ENCODE assay signal across 1 cellular context in the genomic region with DNA sequence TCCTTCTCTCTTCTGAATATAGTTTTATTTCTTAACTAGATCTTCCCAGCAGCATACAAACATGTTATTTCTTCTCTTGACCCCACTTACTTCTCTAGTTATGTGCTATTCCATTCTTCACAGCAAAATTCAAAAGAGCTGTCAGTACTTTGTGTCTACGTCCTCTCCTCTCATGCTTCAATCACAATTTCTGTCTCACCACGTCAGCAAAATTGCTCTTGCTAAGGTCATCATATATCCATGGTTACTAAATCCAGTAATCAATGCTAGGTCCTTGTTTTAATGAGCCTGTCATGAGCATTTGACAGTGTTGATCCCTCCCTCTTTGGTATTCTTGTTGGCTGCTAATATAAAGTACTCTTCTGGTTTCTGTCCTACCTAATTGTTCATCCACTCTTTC.
TF ChIP-seq lines count a peak whose summit lies in the region.

No MANE protein-coding gene starts in this region.

TF ChIP-seq in neural cell, 6 proteins besides CTCF, POLR2A, EP300 and RAD21:
- TF ChIP-seq REST (IDR thresholded peaks at IDR 0.05; ENCODE audit: borderline replicate concordance) (no peak), MXI1 (conservative IDR thresholded peaks at IDR 0.05; ENCODE audit: poor library complexity, severe bottlenecking) (no peak), EZH2 (IDR thresholded peaks at IDR 0.05; ENCODE audit: borderline replicate concordance, insufficient read depth, low read length, poor library complexity, severe bottlenecking) (no peak), POLR2AphosphoS5 (IDR thresholded peaks at IDR 0.05) (no peak), TAF1 (IDR thresholded peaks at IDR 0.05; ENCODE audit: low read depth) (no peak), SMC3 (conservative IDR thresholded peaks at IDR 0.05; ENCODE audit: poor library complexity) (no peak)
TF ChIP-seq in neural cell: peak in this region for 0.
